8 cellular contexts compared by ENCODE assay signal in the genomic region with DNA sequence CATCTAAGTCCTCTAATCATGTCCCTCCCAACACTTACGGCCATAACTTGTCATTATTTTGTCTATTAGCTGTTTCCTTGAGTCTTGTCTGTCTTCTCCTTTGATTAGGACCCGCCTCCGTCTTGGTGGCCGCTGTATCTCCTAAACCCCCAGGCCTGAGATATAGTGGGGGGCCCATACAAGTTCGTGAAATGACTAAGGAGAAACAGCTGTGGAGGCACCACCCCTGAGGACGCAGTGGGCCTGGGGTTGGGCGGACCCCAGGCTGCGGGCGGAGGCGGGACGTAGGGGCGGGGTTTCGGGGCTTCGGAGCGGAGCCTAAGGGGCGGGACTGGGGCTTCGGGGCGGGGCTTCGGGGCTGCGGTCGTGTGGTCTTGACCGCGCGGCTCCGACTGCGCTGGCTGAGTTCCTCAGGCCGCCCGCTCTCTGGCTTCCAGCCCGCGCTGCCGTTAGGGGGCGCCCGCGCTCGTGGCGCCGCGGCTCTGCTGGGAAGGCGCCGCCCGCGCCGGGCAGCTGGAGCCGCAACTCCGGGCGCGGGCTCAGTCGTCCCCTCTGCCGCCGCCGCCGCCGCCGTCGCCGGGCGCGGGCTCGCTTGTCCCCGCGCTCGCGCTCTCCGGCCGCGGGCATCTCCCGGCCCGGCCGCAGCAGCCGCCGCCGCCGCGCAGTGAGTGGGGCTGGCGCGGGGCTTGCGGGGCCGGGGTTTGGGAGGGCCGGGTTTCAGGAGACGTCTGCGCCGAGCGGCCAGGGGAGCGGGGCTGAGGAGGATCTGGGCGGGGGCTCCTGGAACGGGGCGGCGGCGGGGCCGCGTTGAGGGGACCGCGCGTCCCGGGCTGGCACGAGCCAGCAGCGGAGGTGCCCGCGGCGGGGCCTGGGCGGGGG. TPM values are rescaled to one million over a fixed set of nuclear protein-coding genes. Genes with fewer than 3 reads are reported as not detected.
DNase-seq lines count a peak whose midpoint lies in the region; ATAC-seq, FAIRE-seq and TF ChIP-seq lines count a peak whose summit lies in the region.

Gene KCTD6 (plus strand): TSS at position 591 of the 879 bp plus-strand sequence. CDS start 6,660 bp downstream, outside the sequence.

- H3K9me3 ChIP-seq in H1 (ENCODE audit: insufficient read depth in 2 of 2, low read depth in 1 of 2, low read length in 1 of 2): no peaks in the 10 kb centered on the region
- H3K9me3 ChIP-seq in mesodermal cell (ENCODE audit: control insufficient read depth, low read length): no peaks in the 10 kb centered on the region

- POLR2A ChIA-PET in H1 (lab: Charles Lee; ENCODE audit: partially characterized antibody): interaction anchor here (0.7 to 3.6 kb wide), 8 partner anchors 22 to 185 kb away, joined by 3 to 17 read pairs (median 4); partner anchors contain the start of genes HTD2, PDHB and RPP14

- TF ChIP-seq EP300 in H1 (IDR thresholded peaks at IDR 0.05; ENCODE audit: borderline replicate concordance in 1 of 2, low read depth in 2 of 2, low read length in 2 of 2): peak in 1 of 2 experiments; percentile 61; a peak in 1 of 3 replicates

- DNase-seq in CMK (ENCODE audit: low read depth) (peak; percentile 84), HPDE6-E6E7 (ENCODE audit: extremely low spot score) (peak; percentile 40), NOMO-1 (lab: John Stamatoyannopoulos, UW; ENCODE audit: unreplicated experiment in 2 of 2) (peak; percentile 85 to 97), H1 (ENCODE audit: low read depth in 1 of 2, low spot score in 2 of 2) (peak; percentile 87 to 95)
- peak; percentile 67 to 75 for DNase-seq in activated CD8-positive, alpha-beta memory T cell treated with anti-CD3 and anti-CD28 coated beads for 4 hours (ENCODE audit: low read depth in 2 of 2)
- DNase-seq in stimulated activated CD8-positive, alpha-beta memory T cell treated with anti-CD3 and anti-CD28 coated beads, Interleukin-15, amount 100 ng/mL, for 24 hours (ENCODE audit: low read depth): peak; percentile 86

- H2AK5ac ChIP-seq in H1 (ENCODE audit: low read depth, low read length): no peak within 1 kb of the TSS

- TF ChIP-seq POLR2A in H1 (IDR thresholded peaks at IDR 0.05; ENCODE audit: control extremely low read depth in 1 of 2, low read depth in 2 of 2, low read length in 2 of 2): peak in 1 of 2 experiments; percentile 48; a peak in 1 of 3 replicates

- no peak within 1 kb of the TSS for H2BK12ac ChIP-seq in H1 (ENCODE audit: low read depth, low read length)

- H4K8ac ChIP-seq in H1 (ENCODE audit: extremely low read depth, insufficient read depth, low read length): peak within 1 kb of the TSS; percentile 48

- H3K23me2 ChIP-seq in H1 (ENCODE audit: low read depth, low read length): peaks cover 4% of the 10 kb centered on the region; the same call in 1 of the 2 replicates

- peak within 1 kb of the TSS; percentile 72 to 84 for H3K4me2 ChIP-seq in H1 (ENCODE audit: insufficient read depth in 1 of 2, low read depth in 2 of 2, low read length in 2 of 2)

- H2BK15ac ChIP-seq in H1 (ENCODE audit: low read length): no peak within 1 kb of the TSS; the same call in 1 of the 2 replicates

- TF ChIP-seq CTCF in H1 (IDR thresholded peaks at IDR 0.05; ENCODE audit: control extremely low read depth in 1 of 3, insufficient read depth in 1 of 3, low read depth in 1 of 3, low read length in 3 of 3): peak; percentile 73 to 96 (median 85)

- H3K4me3 ChIP-seq in H1 (ENCODE audit: extremely low read depth in 1 of 4, insufficient read depth in 2 of 4, low read depth in 3 of 4, low read length in 4 of 4) (peak within 1 kb of the TSS; percentile 78 to 88 (median 82)), mesodermal cell (ENCODE audit: extremely low read depth, insufficient read depth, low read length, poor library complexity, severe bottlenecking) (peak within 1 kb of the TSS; percentile 71)

- 2% methylated on average over 57 of the region's 101 CpGs; no CpG with 5 or more reads in 1 of the 2 experiments for WGBS in H1 (ENCODE audit: extremely low coverage in 1 of 2, insufficient coverage in 1 of 2, insufficient read length in 1 of 2, insufficient replicate concordance in 2 of 2, low coverage in 1 of 2, low lambda C conversion rate in 2 of 2, missing lambda C conversion rate in 1 of 2), 2 experiments
- WGBS in mesodermal cell (ENCODE audit: insufficient coverage in 2 of 2), 2 experiments: 0 to 2% methylated on average over 56 to 63 of the region's 101 CpGs

- H3K4ac ChIP-seq in H1 (replicated peaks; ENCODE audit: insufficient read length, low read depth, low read length): no peak within 1 kb of the TSS

- H3K36me3 ChIP-seq in H1 (ENCODE audit: control insufficient read depth in 2 of 4, insufficient read depth in 4 of 4, low read length in 3 of 4) (no peaks in the 10 kb centered on the region), mesodermal cell (ENCODE audit: control insufficient read depth, insufficient read depth, low read length) (no peaks in the 10 kb centered on the region)

- no peak within 1 kb of the TSS for H2BK5ac ChIP-seq in H1 (ENCODE audit: low read depth, low read length)

- H3K9ac ChIP-seq in H1 (replicated peaks in 1 of 4; ENCODE audit: extremely low read depth in 1 of 4, low read depth in 3 of 4, low read length in 3 of 4): peak within 1 kb of the TSS; percentile 42 to 86 (median 60)

- peak within 1 kb of the TSS; percentile 3; the same call in 1 of the 2 replicates for H3K27ac ChIP-seq in H1 (ENCODE audit: low read depth, low read length)
- peak within 1 kb of the TSS; percentile 45 for H3K27ac ChIP-seq in mesodermal cell (ENCODE audit: low read depth, low read length, severe bottlenecking)

- H3K27me3 ChIP-seq in H1 (replicated peaks in 1 of 4; ENCODE audit: control insufficient read depth in 3 of 4, extremely low read depth in 1 of 4, insufficient read depth in 3 of 4, low read length in 3 of 4): peaks cover 0 to 4% (median 0%) of the 10 kb centered on the region in 4 experiments; a peak in 1 of 7 replicates

- no peak for FAIRE-seq in H1 (lab: Jason Lieb, UNC)

- CTCF ChIA-PET in H1 (lab: Charles Lee; ENCODE audit: partially characterized antibody): interaction anchor here (0.6 to 8.7 kb wide), 15 partner anchors 8 to 182 kb away, joined by 3 to 68 read pairs (median 3); partner anchors contain the start of gene PXK

- peaks cover 6 to 44% of the 10 kb centered on the region in 2 experiments for H3K79me2 ChIP-seq in H1 (ENCODE audit: control insufficient read depth in 1 of 2, insufficient read depth in 2 of 2, low read length in 2 of 2)

- no peak within 1 kb of the TSS for H3K23ac ChIP-seq in H1 (ENCODE audit: insufficient read length)

- H3K56ac ChIP-seq in H1 (replicated peaks; ENCODE audit: insufficient read length, low read depth, low read length): no peak within 1 kb of the TSS

- peaks cover 0 to 8% of the 10 kb centered on the region in 2 experiments for H4K20me1 ChIP-seq in H1 (replicated peaks in 1 of 2; ENCODE audit: control insufficient read depth in 1 of 2, insufficient read depth in 2 of 2, low read length in 2 of 2)

- peaks cover 5 to 15% (median 6%) of the 10 kb centered on the region in 4 experiments for H3K4me1 ChIP-seq in H1 (replicated peaks in 1 of 4; ENCODE audit: control insufficient read depth in 3 of 4, insufficient read depth in 4 of 4, low read length in 3 of 4)
- H3K4me1 ChIP-seq in mesodermal cell (ENCODE audit: control insufficient read depth, insufficient read depth, low read length, poor library complexity, severe bottlenecking): peaks cover 39% of the 10 kb centered on the region

- TF ChIP-seq RAD21 in H1 (IDR thresholded peaks at IDR 0.05 in 1 of 2, conservative IDR thresholded peaks at IDR 0.05 in 1 of 2; ENCODE audit: low read depth in 2 of 2, low read length in 2 of 2): peak; percentile 57 to 73

- peak within 1 kb of the TSS; percentile 29 for H4K91ac ChIP-seq in H1 (replicated peaks; ENCODE audit: insufficient read length, low read length)

- H2BK120ac ChIP-seq in H1 (replicated peaks; ENCODE audit: low read depth, low read length): no peak within 1 kb of the TSS

- H3K14ac ChIP-seq in H1 (ENCODE audit: insufficient read length): no peak within 1 kb of the TSS

- H2AFZ ChIP-seq in H1 (ENCODE audit: low read length): 0 out of 2 replicates have a peak within 1 kb of the TSS, but pooled peaks have one; percentile 0

- H4K5ac ChIP-seq in H1 (ENCODE audit: insufficient read length, low read depth, low read length): no peak within 1 kb of the TSS

- 0 out of 2 replicates have a peak, but pooled peaks cover 2% of the 10 kb centered on the region for H3K79me1 ChIP-seq in H1 (ENCODE audit: low read depth, low read length)

- 0 out of 2 replicates have a peak within 1 kb of the TSS, but pooled peaks have one; percentile 29 for H3K18ac ChIP-seq in H1 (ENCODE audit: extremely low read depth, low read length)

- no peak within 1 kb of the TSS for H2BK20ac ChIP-seq in H1 (ENCODE audit: low read length)

- peak; percentile 89 for ATAC-seq in GM19463 (IDR thresholded peaks at IDR 0.05; ENCODE audit: unreplicated experiment)

RNA-seq across cellular contexts. Expression of gene KCTD6, which starts in this region (rescaled TPM):
- 21.4 and 22.2 TPM in 2 replicates for total RNA-seq in H1 (2021; fragmentation: NEBNext Ultra II Directional; extraction: Animal tissue kit (Norgen Biotek cat#: 25700))
- 11.0 and 17.4 TPM in 2 replicates for polyA plus RNA-seq in H1 (2011; rRNA removed)
- polyA plus RNA-seq in H1 (2011; cell fraction: cytosol; rRNA removed): 15.1 TPM
- 8.3 TPM for polyA plus RNA-seq in H1 (2011; cell fraction: nucleus; rRNA removed)
- polyA plus RNA-seq in H1 (2012, experiment 1 of 2): 9.0 to 12.7 TPM (median 9.3 TPM) in 4 replicates
- polyA plus RNA-seq in H1 (2012, experiment 2 of 2): 2.6 TPM
- polyA plus RNA-seq in H1 (2013, experiment 1 of 2): 16.2 TPM
- polyA plus RNA-seq in H1 (2013, experiment 2 of 2): 16.9 TPM
- polyA minus RNA-seq in H1 (2011; rRNA and poly(A)+ RNA removed): 14.5 and 16.0 TPM in 2 replicates
- 10.8 TPM for polyA minus RNA-seq in H1 (2011; cell fraction: cytosol; rRNA and poly(A)+ RNA removed)
- 24.4 TPM for polyA minus RNA-seq in H1 (2011; cell fraction: nucleus; rRNA and poly(A)+ RNA removed)
- polyA plus RNA-seq in mesodermal cell (2013, experiment 1 of 2): 19.6 TPM
- 19.8 TPM for polyA plus RNA-seq in mesodermal cell (2013, experiment 2 of 2)

Comparison
In these comparisons a context has a peak if more than half of its experiments do, and no peak if none do; other contexts are left out.
1. Peak in every context shown above with its lines: DNase-seq, ATAC-seq, H3K4me3 ChIP-seq and H3K27ac ChIP-seq.
2. DNase-seq: peak in every context shown above with its lines; median percentile 91 in NOMO-1; 91 in H1; 86 in stimulated activated CD8-positive, alpha-beta memory T cell treated with anti-CD3 and anti-CD28 coated beads, Interleukin-15, amount 100 ng/mL, for 24 hours; 84 in CMK; 71 in activated CD8-positive, alpha-beta memory T cell treated with anti-CD3 and anti-CD28 coated beads for 4 hours; 40 in HPDE6-E6E7.